35 cellular contexts compared by ENCODE assay signal in the genomic region with DNA sequence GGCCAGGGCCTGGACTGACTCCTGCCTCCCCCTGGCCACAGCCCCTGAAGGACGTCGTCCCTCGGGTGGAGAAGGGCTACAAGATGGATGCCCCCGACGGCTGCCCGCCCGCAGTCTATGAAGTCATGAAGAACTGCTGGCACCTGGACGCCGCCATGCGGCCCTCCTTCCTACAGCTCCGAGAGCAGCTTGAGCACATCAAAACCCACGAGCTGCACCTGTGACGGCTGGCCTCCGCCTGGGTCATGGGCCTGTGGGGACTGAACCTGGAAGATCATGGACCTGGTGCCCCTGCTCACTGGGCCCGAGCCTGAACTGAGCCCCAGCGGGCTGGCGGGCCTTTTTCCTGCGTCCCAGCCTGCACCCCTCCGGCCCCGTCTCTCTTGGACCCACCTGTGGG. TPM values are rescaled to one million over a fixed set of nuclear protein-coding genes. Genes with fewer than 3 reads are reported as not detected.
"Had no signal": no experiment of that assay in that cellular context is flagged by ENCODE, and none has a peak within 500 bp of the region (broad histone marks: within the 10 kb centered on the region; RNA-seq: fewer than 3 reads in every experiment).

No MANE protein-coding gene starts in this region.

- H3K27ac ChIP-seq: dorsolateral prefrontal cortex, epithelial cell of prostate, gastroesophageal sphincter, heart right ventricle, left lung, neutrophil, parathyroid adenoma, prostate gland, suprapubic skin, transverse colon, upper lobe of right lung, uterus had no signal

- DNase-seq: dorsolateral prefrontal cortex; effector CD4-positive, alpha-beta T cell; foreskin fibroblast; heart right ventricle; hippocampal formation; left cardiac atrium; mesenchymal stem cell; mucosa of descending colon; naive B cell; stimulated activated CD4-positive, alpha-beta T cell treated with anti-CD3 and anti-CD28 coated beads, Interleukin-2, amount 100 ng/mL, for 24 hours; stimulated activated CD4-positive, alpha-beta T cell treated with anti-CD3 and anti-CD28 coated beads, Interleukin-4, amount 100 ng/mL, for 24 hours; stimulated activated naive CD8-positive, alpha-beta T cell treated with anti-CD3 and anti-CD28 coated beads, Interleukin-15, amount 100 ng/mL, for 72 hours; transverse colon; upper lobe of right lung; uterus had no signal

- H3K9me3 ChIP-seq: gastroesophageal sphincter, heart right ventricle, left lung, mucosa of descending colon, neutrophil, prostate gland, right atrium auricular region, suprapubic skin, transverse colon, upper lobe of right lung, uterus had no signal

- H3K4me1 Mint-ChIP-seq: mesothelial cell of epicardium had no signal

- H3K9me3 Mint-ChIP-seq: mesothelial cell of epicardium; naive B cell; natural killer cell treated with Interleukin-12 subunit alpha and Interleukin-12 subunit beta and Interleukin-15 and Interleukin-18, amount 100 ng/mL, for 72 hours; neural crest cell; stimulated activated memory B cell treated with anti-CD40 and anti-IgM and Interleukin-4, amounts not matched to agents 10 μg/mL and 1 μg/mL and 100 μg/mL, for 72 hours; stimulated activated naive CD8-positive, alpha-beta T cell treated with anti-CD3 and anti-CD28 coated beads, Interleukin-15, amount 100 ng/mL, for 72 hours had no signal

- H3K4me1 ChIP-seq: parathyroid adenoma, uterus had no signal

- H3K27me3 ChIP-seq: dorsolateral prefrontal cortex, gastroesophageal sphincter, heart right ventricle, left lung, neutrophil, right atrium auricular region, suprapubic skin, transverse colon, upper lobe of right lung, uterus had no signal

- H3K27me3 Mint-ChIP-seq: naive B cell; natural killer cell treated with Interleukin-12 subunit alpha and Interleukin-12 subunit beta and Interleukin-15 and Interleukin-18, amount 100 ng/mL, for 72 hours; stimulated activated memory B cell treated with anti-CD40 and anti-IgM and Interleukin-4, amounts not matched to agents 10 μg/mL and 1 μg/mL and 100 μg/mL, for 72 hours; stimulated activated naive CD8-positive, alpha-beta T cell treated with anti-CD3 and anti-CD28 coated beads, Interleukin-15, amount 100 ng/mL, for 72 hours had no signal

- H3K79me2 ChIP-seq: parathyroid adenoma had no signal

- ATAC-seq: esophagus mucosa; gastroesophageal sphincter; heart right ventricle; left cardiac atrium; left lung; mucosa of descending colon; natural killer cell treated with Interleukin-12 subunit alpha and Interleukin-12 subunit beta and Interleukin-15 and Interleukin-18, amount 100 ng/mL, for 72 hours; sciatic nerve; stimulated activated memory B cell treated with anti-CD40 and anti-IgM and Interleukin-4, amounts not matched to agents 10 μg/mL and 1 μg/mL and 100 μg/mL, for 72 hours; stimulated activated naive CD8-positive, alpha-beta T cell treated with anti-CD3 and anti-CD28 coated beads, Interleukin-15, amount 100 ng/mL, for 72 hours; upper lobe of right lung had no signal

- H3K4me3 ChIP-seq: dorsolateral prefrontal cortex, gastroesophageal sphincter, heart right ventricle, left lung, mucosa of descending colon, prostate gland, right atrium auricular region, suprapubic skin, transverse colon, upper lobe of right lung, uterus had no signal

- FAIRE-seq: islet of Langerhans had no signal

- H3K36me3 ChIP-seq: uterus had no signal

- H3K9ac ChIP-seq: parathyroid adenoma had no signal

- H3K27ac Mint-ChIP-seq: mesothelial cell of epicardium; natural killer cell treated with Interleukin-12 subunit alpha and Interleukin-12 subunit beta and Interleukin-15 and Interleukin-18, amount 100 ng/mL, for 72 hours; stimulated activated memory B cell treated with anti-CD40 and anti-IgM and Interleukin-4, amounts not matched to agents 10 μg/mL and 1 μg/mL and 100 μg/mL, for 72 hours had no signal

- H3K4me3 Mint-ChIP-seq: mesothelial cell of epicardium; naive B cell; natural killer cell treated with Interleukin-12 subunit alpha and Interleukin-12 subunit beta and Interleukin-15 and Interleukin-18, amount 100 ng/mL, for 72 hours; neural crest cell; stimulated activated memory B cell treated with anti-CD40 and anti-IgM and Interleukin-4, amounts not matched to agents 10 μg/mL and 1 μg/mL and 100 μg/mL, for 72 hours; stimulated activated naive CD8-positive, alpha-beta T cell treated with anti-CD3 and anti-CD28 coated beads, Interleukin-15, amount 100 ng/mL, for 72 hours had no signal

- H2AFZ ChIP-seq: parathyroid adenoma had no signal

RNA-seq across cellular contexts. Expression of gene LMAN1L, which starts 10.3 kb away (rescaled TPM):
- total RNA-seq: esophagus mucosa, kidney epithelial cell, lung microvascular endothelial cell, neural crest cell, omental fat pad, sciatic nerve, skeletal muscle tissue, upper lobe of right lung had no signal

RNA-seq across cellular contexts. Expression of gene CPLX3, which starts 24.1 kb away (rescaled TPM):
- total RNA-seq: esophagus mucosa, gastroesophageal sphincter, kidney epithelial cell, left lung, lung microvascular endothelial cell, mesothelial cell of epicardium, neural crest cell, omental fat pad, sciatic nerve, skeletal muscle tissue, transverse colon, upper lobe of right lung, uterus had no signal

RNA-seq across cellular contexts. Expression of gene CYP1A2, which starts 53.6 kb away (rescaled TPM):
- total RNA-seq: dorsolateral prefrontal cortex; esophagus mucosa; gastroesophageal sphincter; kidney epithelial cell; lower leg skin; lung microvascular endothelial cell; mesothelial cell of epicardium; mucosa of descending colon; natural killer cell treated with Interleukin-12 subunit alpha and Interleukin-12 subunit beta and Interleukin-15 and Interleukin-18, amount 100 ng/mL, for 72 hours; neural crest cell; right atrium auricular region; sciatic nerve; skeletal muscle tissue; suprapubic skin; transverse colon; uterus had no signal
- polyA plus RNA-seq: heart right ventricle had no signal
